9 cellular contexts compared by ENCODE assay signal in the genomic region with DNA sequence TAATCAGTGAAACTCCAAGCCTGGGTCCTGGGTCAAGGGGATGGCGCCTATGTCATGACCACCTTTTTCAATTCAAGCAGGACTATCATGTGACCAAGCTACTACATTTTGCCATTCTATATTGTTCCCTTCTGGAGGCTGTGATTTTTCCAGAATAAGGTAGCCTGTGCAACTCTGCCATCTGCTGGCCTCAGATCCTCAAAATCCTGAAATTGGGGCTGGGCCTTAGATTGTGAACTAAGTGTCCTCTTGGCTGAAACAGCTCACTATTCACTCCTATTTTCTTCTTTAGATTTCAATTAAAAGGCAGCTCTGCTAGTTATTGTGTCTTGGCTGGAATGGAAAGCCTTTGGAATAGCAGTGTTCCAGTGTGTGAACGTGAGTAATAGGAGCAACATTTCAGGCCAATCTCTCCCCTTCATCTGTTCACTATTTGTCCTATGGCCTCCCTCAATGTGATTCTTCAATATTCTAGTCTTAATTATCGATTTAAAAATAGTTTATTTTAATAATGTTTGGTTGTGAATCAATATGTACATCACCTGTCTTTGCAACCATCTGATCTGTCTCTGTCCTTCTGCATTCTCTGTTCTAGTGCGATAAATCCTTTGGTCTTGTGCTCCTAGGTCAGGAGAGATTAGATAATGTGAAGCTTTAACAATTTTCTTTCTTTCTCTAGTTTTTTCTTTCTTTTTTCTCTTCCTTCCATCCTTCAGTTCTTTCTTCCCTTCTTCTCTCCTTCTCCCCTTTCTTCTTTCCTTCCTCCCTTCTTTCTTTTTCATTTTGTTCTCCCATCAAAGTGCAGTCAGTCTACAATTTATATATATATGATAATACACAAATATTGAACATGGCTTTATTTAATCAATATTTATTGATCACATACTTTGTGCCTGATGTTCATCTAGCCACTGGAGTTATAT.
DNase-seq lines count a peak whose midpoint lies in the region; ATAC-seq and TF ChIP-seq lines count a peak whose summit lies in the region.
"Had no signal": no experiment of that assay in that cellular context is flagged by ENCODE, and none has a peak within 500 bp of the region (broad histone marks: within the 10 kb centered on the region; RNA-seq: fewer than 3 reads in every experiment).

No MANE protein-coding gene starts in this region.

- no peaks in the 10 kb centered on the region for H3K36me3 Mint-ChIP-seq in naive thymus-derived CD8-positive, alpha-beta T cell

- no peaks in the 10 kb centered on the region for H3K9me3 Mint-ChIP-seq in naive thymus-derived CD8-positive, alpha-beta T cell
- H3K9me3 Mint-ChIP-seq: dendritic cell treated with granulocyte-macrophage colony-stimulating factor and Interleukin-4, amounts not matched to agents 40 ng/mL and 50 ng/mL, for 4 days had no signal

- POLR2A ChIA-PET in naive thymus-derived CD8-positive, alpha-beta T cell (lab: Charles Lee) = no interaction called here

- peaks cover 0 to 1% (median 0%) of the 10 kb centered on the region in 5 donors for H3K27me3 Mint-ChIP-seq in naive thymus-derived CD8-positive, alpha-beta T cell
- H3K27me3 Mint-ChIP-seq: dendritic cell treated with granulocyte-macrophage colony-stimulating factor and Interleukin-4, amounts not matched to agents 40 ng/mL and 50 ng/mL, for 4 days had no signal

- H3K4me1 ChIP-seq in OCI-LY1 (ENCODE audit: insufficient read depth, low read length, severe bottlenecking) = no peaks in the 10 kb centered on the region

- no peak overlapping the region for H3K27ac ChIP-seq in OCI-LY1 (ENCODE audit: low read depth, low read length, poor library complexity, severe bottlenecking)

- no peaks in the 10 kb centered on the region for H3K79me2 ChIP-seq in OCI-LY1 (ENCODE audit: insufficient read depth, low read length)

- DNase-seq in activated T-cell treated with anti-CD3 and anti-CD28 coated beads, Interleukin-2, amount 50 U/mL, for 48 hours = peak; percentile 31 to 32
- DNase-seq in activated T-cell treated with anti-CD3 and anti-CD28 coated beads for 4 hours (no peak), fibroblast of peridontal ligament (ENCODE audit: extremely low read depth) (peak; percentile 13), stromal cell of bone marrow (ENCODE audit: low read depth) (peak; percentile 1), NCI-H526 treated with DMSO at 0.1 percent for 48 hours (lab: John Stamatoyannopoulos, UW) (no peak), T1000 (lab: John Stamatoyannopoulos, UW) (no peak)
- DNase-seq in naive thymus-derived CD8-positive, alpha-beta T cell = no peak

- TF ChIP-seq CTCF in OCI-LY1 (IDR thresholded peaks at IDR 0.05; ENCODE audit: low read length) = peak; percentile 20; the same call in 1 of the 2 replicates

- no peak overlapping the region for H3K9ac ChIP-seq in OCI-LY1 (ENCODE audit: low read length)

- no peaks in the 10 kb centered on the region for H3K4me1 Mint-ChIP-seq in naive thymus-derived CD8-positive, alpha-beta T cell

- no peak overlapping the region for H3K27ac Mint-ChIP-seq in naive thymus-derived CD8-positive, alpha-beta T cell
- H3K27ac Mint-ChIP-seq: dendritic cell treated with granulocyte-macrophage colony-stimulating factor and Interleukin-4, amounts not matched to agents 40 ng/mL and 50 ng/mL, for 4 days had no signal

- H4K20me1 ChIP-seq in OCI-LY1 (ENCODE audit: insufficient read depth, low read length) = no peaks in the 10 kb centered on the region

- H3K4me3 ChIP-seq in OCI-LY1 (ENCODE audit: low read depth, low read length, poor library complexity, severe bottlenecking) = no peak overlapping the region

- H2AFZ ChIP-seq in OCI-LY1 (ENCODE audit: low read length) = no peak overlapping the region

- no peaks in the 10 kb centered on the region for H3F3A ChIP-seq in OCI-LY1 (ENCODE audit: insufficient read depth, low read length)

- no peaks in the 10 kb centered on the region for H3K36me3 ChIP-seq in OCI-LY1 (ENCODE audit: insufficient read depth, low read length)

- no peak for ATAC-seq in naive thymus-derived CD8-positive, alpha-beta T cell

- no peaks in the 10 kb centered on the region for H3K9me2 ChIP-seq in OCI-LY1 (ENCODE audit: low read depth, low read length)

- no peaks in the 10 kb centered on the region for H3K27me3 ChIP-seq in OCI-LY1 (ENCODE audit: insufficient read depth, low read length)

- no peak overlapping the region for H3K4me3 Mint-ChIP-seq in naive thymus-derived CD8-positive, alpha-beta T cell
- H3K4me3 Mint-ChIP-seq: dendritic cell treated with granulocyte-macrophage colony-stimulating factor and Interleukin-4, amounts not matched to agents 40 ng/mL and 50 ng/mL, for 4 days had no signal

- no peak overlapping the region for H3K4me2 ChIP-seq in OCI-LY1 (ENCODE audit: low read length)

- no peaks in the 10 kb centered on the region for H3K9me3 ChIP-seq in OCI-LY1 (ENCODE audit: low read length)

Comparison
In these comparisons a context has a peak if more than half of its experiments do, and no peak if none do; other contexts are left out.
1. DNase-seq: peak in activated T-cell treated with anti-CD3 and anti-CD28 coated beads, Interleukin-2, amount 50 U/mL, for 48 hours (2 of 2), fibroblast of peridontal ligament (single experiment) and stromal cell of bone marrow (single experiment); none in activated T-cell treated with anti-CD3 and anti-CD28 coated beads for 4 hours (single experiment), NCI-H526 treated with DMSO at 0.1 percent for 48 hours (single experiment), naive thymus-derived CD8-positive, alpha-beta T cell (0 of 10) and T1000 (single experiment).